In the genomic region with DNA sequence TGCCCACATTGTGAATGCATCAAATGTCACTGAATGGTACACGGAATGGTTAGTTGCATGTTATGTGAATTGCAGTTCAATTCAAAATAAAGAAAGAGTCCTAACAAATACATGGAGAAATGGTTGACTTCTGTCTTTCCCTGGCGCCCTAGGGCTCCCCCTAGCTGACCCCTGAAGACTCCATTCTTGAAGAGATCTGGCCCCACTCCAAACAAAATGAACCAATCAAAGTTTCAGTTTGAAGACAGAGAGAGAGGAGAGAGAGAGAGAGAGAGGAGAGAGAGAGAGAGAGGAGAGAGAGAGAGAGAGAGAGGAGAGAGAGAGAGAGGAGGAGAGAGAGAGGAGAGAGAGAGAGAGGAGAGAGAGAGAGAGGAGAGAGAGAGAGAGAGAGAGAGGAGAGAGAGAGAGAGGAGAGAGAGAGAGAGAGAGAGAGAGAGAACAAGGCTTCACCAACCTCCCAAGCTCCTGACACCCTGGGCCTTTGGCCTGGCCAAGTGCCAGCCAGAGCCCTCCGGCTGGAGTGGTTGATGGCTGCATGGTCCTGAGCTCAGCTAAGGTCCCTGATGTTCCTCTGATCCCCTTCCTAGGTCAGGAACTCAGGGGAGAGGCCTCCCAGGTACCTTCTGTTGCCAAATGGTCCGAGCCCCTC, we compare ENCODE assay signal across 1 cellular context.
TF ChIP-seq lines count a peak whose summit lies in the region.

No MANE protein-coding gene starts in this region.

TF ChIP-seq in HCT116, 20 proteins besides CTCF, POLR2A, EP300 and RAD21:
- no peak for TF ChIP-seq EZH2 (IDR thresholded peaks at IDR 0.05)
